Comparison of ENCODE assay signal across 15 cellular contexts in the genomic region with DNA sequence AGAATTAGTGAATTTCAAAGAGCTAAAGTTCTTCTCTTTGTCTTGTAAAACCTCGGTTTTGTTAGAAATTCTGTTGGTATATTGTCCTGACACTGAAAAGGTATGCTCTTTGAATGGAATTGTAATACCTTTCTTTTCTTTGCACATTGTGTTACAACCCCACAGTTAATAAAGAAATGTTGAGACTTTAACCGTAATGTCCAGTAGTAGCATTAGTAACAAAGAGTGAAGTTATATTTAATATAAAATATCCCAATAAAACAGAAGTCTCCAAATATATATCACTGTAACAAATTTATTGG.
"Had no signal": no experiment of that assay in that cellular context is flagged by ENCODE, and none has a peak within 500 bp of the region (broad histone marks: within the 10 kb centered on the region; RNA-seq: fewer than 3 reads in every experiment).

No MANE protein-coding gene starts in this region.

- H3K4me3 ChIP-seq: colonic mucosa, prostate gland, right lobe of liver, suprapubic skin, upper lobe of left lung had no signal

- H3K27ac Mint-ChIP-seq: activated naive CD8-positive, alpha-beta T cell treated with anti-CD3 and anti-CD28 coated beads, Interleukin-2, amount 50 U/mL, for 24 hours; naive thymus-derived CD4-positive, alpha-beta T cell; stimulated activated naive B cell treated with anti-CD40 and anti-IgM and Interleukin-4, amounts not matched to agents 10 μg/mL and 1 μg/mL and 100 μg/mL, for 72 hours; T-cell had no signal

- H3K27me3 ChIP-seq: colonic mucosa, right lobe of liver, suprapubic skin, upper lobe of left lung had no signal

- H3K36me3 ChIP-seq: colonic mucosa, prostate gland, right lobe of liver, suprapubic skin, upper lobe of left lung, WERI-Rb-1 had no signal

- H3K9me3 ChIP-seq: colonic mucosa, prostate gland, right lobe of liver, suprapubic skin, upper lobe of left lung had no signal

- H3K27ac ChIP-seq: colonic mucosa, prostate gland, suprapubic skin, upper lobe of left lung, WERI-Rb-1 had no signal

- ATAC-seq: activated naive CD8-positive, alpha-beta T cell treated with anti-CD3 and anti-CD28 coated beads, Interleukin-2, amount 50 U/mL, for 24 hours; T-cell had no signal

- H3K4me1 ChIP-seq: colonic mucosa, prostate gland had no signal

- H3K9me3 Mint-ChIP-seq: activated naive CD8-positive, alpha-beta T cell treated with anti-CD3 and anti-CD28 coated beads, Interleukin-2, amount 50 U/mL, for 24 hours; stimulated activated naive B cell treated with anti-CD40 and anti-IgM and Interleukin-4, amounts not matched to agents 10 μg/mL and 1 μg/mL and 100 μg/mL, for 72 hours; T-cell had no signal

- DNase-seq: activated CD4-positive, alpha-beta T cell treated with anti-CD3 and anti-CD28 coated beads for 4 hours; activated CD8-positive, alpha-beta memory T cell treated with anti-CD3 and anti-CD28 coated beads for 24 hours; activated naive CD4-positive, alpha-beta T cell treated with Interleukin-2 at 50 U/mL for 16 hours; activated naive CD8-positive, alpha-beta T cell treated with anti-CD3 and anti-CD28 coated beads, Interleukin-2, amount 50 U/mL, for 24 hours; left colon; right lobe of liver; stimulated activated naive B cell treated with anti-CD40 and anti-IgM and Interleukin-4, amounts not matched to agents 10 μg/mL and 1 μg/mL and 100 μg/mL, for 72 hours; T1000; upper lobe of left lung; WERI-Rb-1 had no signal

- H3K4me3 Mint-ChIP-seq: activated naive CD8-positive, alpha-beta T cell treated with anti-CD3 and anti-CD28 coated beads, Interleukin-2, amount 50 U/mL, for 24 hours; naive thymus-derived CD4-positive, alpha-beta T cell; stimulated activated naive B cell treated with anti-CD40 and anti-IgM and Interleukin-4, amounts not matched to agents 10 μg/mL and 1 μg/mL and 100 μg/mL, for 72 hours; T-cell had no signal

- H3K27me3 Mint-ChIP-seq: activated naive CD8-positive, alpha-beta T cell treated with anti-CD3 and anti-CD28 coated beads, Interleukin-2, amount 50 U/mL, for 24 hours; naive thymus-derived CD4-positive, alpha-beta T cell; stimulated activated naive B cell treated with anti-CD40 and anti-IgM and Interleukin-4, amounts not matched to agents 10 μg/mL and 1 μg/mL and 100 μg/mL, for 72 hours; T-cell had no signal
